ENCODE assay signal across 1 cellular context in the genomic region with DNA sequence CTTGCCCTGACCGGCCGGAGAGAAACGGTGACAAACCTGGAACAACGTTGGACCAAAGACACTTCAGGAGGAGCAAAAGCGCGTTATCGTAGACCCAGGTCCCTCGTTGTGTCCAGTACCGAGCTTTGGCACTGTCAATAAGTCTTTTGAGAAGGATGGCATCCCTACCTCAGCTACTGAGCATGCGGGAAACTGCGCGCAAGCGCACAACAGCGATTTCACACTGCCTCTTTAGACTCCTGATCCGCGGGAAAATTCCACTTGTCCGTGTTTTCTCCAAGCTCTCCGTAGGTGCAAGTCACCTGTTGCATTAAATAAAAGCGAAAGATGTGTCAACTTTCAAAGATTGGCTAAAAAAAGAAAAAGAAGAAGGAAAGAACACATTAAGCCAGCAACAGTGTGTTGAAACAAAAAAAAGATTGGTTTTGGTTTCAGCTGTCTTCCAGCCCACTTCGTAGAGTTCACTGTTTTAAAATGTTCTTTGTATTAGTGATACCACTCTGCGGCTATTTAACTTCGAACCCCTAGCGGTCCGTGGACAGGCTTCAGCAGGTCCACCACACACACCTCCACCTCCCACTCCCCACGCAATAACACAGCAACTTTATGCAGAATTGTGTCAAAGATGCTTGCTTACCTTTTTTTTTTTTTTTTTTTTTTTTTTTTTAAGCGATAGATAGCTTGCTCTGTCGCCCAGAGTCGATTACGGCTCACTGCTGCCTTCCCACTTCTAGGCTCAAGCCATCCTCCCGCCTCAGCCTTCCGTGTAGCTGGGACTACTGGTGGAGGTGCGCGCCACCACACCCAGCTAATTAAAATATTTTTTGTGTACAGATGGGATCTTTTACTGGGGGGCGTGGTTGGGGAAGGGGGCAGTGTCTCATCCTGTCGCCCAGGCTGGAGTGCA.
TF ChIP-seq lines count a peak whose summit lies in the region.

A gene with protein sequence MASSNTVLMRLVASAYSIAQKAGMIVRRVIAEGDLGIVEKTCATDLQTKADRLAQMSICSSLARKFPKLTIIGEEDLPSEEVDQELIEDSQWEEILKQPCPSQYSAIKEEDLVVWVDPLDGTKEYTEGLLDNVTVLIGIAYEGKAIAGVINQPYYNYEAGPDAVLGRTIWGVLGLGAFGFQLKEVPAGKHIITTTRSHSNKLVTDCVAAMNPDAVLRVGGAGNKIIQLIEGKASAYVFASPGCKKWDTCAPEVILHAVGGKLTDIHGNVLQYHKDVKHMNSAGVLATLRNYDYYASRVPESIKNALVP (minus strand): TSS at position 139 of the 907 bp plus-strand sequence. CDS start 9,942 bp downstream, outside the sequence.

TF ChIP-seq in HepG2, 621 proteins besides CTCF, POLR2A, EP300 and RAD21 (continued from another document and continues in another):
- no peak; the same call in 1 of the 2 replicates for TF ChIP-seq FLYWCH1 (CRISPR knock-in tag; IDR thresholded peaks at IDR 0.05)
- TF ChIP-seq REXO4 (CRISPR knock-in tag; IDR thresholded peaks at IDR 0.05; ENCODE audit: borderline replicate concordance), result no peak
- TF ChIP-seq, protein P1, sequence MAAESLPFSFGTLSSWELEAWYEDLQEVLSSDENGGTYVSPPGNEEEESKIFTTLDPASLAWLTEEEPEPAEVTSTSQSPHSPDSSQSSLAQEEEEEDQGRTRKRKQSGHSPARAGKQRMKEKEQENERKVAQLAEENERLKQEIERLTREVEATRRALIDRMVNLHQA (CRISPR knock-in tag; IDR thresholded peaks at IDR 0.05), result no peak
- no peak for TF ChIP-seq ZNF530 (CRISPR knock-in tag; IDR thresholded peaks at IDR 0.05; ENCODE audit: low read depth)
- TF ChIP-seq, protein P2, sequence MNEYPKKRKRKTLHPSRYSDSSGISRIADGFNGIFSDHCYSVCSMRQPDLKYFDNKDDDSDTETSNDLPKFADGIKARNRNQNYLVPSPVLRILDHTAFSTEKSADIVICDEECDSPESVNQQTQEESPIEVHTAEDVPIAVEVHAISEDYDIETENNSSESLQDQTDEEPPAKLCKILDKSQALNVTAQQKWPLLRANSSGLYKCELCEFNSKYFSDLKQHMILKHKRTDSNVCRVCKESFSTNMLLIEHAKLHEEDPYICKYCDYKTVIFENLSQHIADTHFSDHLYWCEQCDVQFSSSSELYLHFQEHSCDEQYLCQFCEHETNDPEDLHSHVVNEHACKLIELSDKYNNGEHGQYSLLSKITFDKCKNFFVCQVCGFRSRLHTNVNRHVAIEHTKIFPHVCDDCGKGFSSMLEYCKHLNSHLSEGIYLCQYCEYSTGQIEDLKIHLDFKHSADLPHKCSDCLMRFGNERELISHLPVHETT (CRISPR knock-in tag; conservative IDR thresholded peaks at IDR 0.05), result no peak
- TF ChIP-seq, protein P3, sequence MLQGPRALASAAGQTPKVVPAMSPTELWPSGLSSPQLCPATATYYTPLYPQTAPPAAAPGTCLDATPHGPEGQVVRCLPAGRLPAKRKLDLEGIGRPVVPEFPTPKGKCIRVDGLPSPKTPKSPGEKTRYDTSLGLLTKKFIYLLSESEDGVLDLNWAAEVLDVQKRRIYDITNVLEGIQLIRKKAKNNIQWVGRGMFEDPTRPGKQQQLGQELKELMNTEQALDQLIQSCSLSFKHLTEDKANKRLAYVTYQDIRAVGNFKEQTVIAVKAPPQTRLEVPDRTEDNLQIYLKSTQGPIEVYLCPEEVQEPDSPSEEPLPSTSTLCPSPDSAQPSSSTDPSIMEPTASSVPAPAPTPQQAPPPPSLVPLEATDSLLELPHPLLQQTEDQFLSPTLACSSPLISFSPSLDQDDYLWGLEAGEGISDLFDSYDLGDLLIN (CRISPR knock-in tag; IDR thresholded peaks at IDR 0.05; ENCODE audit: borderline replicate concordance), result no peak
- 0 out of 2 replicates have a peak, but pooled peaks have one; percentile 30 for TF ChIP-seq TARDBP (CRISPR knock-in tag; IDR thresholded peaks at IDR 0.05)
- TF ChIP-seq HNRNPL (IDR thresholded peaks at IDR 0.05; ENCODE audit: low read depth, low read length), result no peak
- 0 out of 2 replicates have a peak, but pooled peaks have one; percentile 18 for TF ChIP-seq ZSCAN29 (CRISPR knock-in tag; conservative IDR thresholded peaks at IDR 0.05)
- TF ChIP-seq TOE1 (CRISPR knock-in tag; IDR thresholded peaks at IDR 0.05), result no peak
- TF ChIP-seq, protein P4, sequence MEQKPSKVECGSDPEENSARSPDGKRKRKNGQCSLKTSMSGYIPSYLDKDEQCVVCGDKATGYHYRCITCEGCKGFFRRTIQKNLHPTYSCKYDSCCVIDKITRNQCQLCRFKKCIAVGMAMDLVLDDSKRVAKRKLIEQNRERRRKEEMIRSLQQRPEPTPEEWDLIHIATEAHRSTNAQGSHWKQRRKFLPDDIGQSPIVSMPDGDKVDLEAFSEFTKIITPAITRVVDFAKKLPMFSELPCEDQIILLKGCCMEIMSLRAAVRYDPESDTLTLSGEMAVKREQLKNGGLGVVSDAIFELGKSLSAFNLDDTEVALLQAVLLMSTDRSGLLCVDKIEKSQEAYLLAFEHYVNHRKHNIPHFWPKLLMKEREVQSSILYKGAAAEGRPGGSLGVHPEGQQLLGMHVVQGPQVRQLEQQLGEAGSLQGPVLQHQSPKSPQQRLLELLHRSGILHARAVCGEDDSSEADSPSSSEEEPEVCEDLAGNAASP (CRISPR knock-in tag; IDR thresholded peaks at IDR 0.05; ENCODE audit: borderline replicate concordance), result no peak; the same call in 1 of the 2 replicates
- TF ChIP-seq HOXD1 (CRISPR knock-in tag; IDR thresholded peaks at IDR 0.05), result no peak
- TF ChIP-seq TMF1 (CRISPR knock-in tag; IDR thresholded peaks at IDR 0.05; ENCODE audit: low read depth), result no peak
- no peak for TF ChIP-seq EZH2 (conservative IDR thresholded peaks at IDR 0.05; ENCODE audit: low read depth, low read length)
- TF ChIP-seq HNRNPH1 (optimal IDR thresholded peaks at IDR 0.05; ENCODE audit: low read depth, low read length), result no peak
- no peak for TF ChIP-seq SAFB2 (CRISPR knock-in tag; IDR thresholded peaks at IDR 0.05; ENCODE audit: borderline replicate concordance, low read depth)
- TF ChIP-seq ARNTL (CRISPR knock-in tag; IDR thresholded peaks at IDR 0.05), result peak; percentile 60; the same call in 1 of the 2 replicates
- peak; percentile 57 for TF ChIP-seq YY1 (IDR thresholded peaks at IDR 0.05; ENCODE audit: insufficient read depth, insufficient replicate concordance, low read depth, low read length)
- no peak; the same call in 1 of the 2 replicates for TF ChIP-seq ZNF367 (CRISPR knock-in tag; IDR thresholded peaks at IDR 0.05; ENCODE audit: borderline replicate concordance)
- no peak for TF ChIP-seq ZNF713 (CRISPR knock-in tag; IDR thresholded peaks at IDR 0.05)
- TF ChIP-seq NKX3-1 (CRISPR knock-in tag; IDR thresholded peaks at IDR 0.05), result peak; percentile 67; the same call in 1 of the 2 replicates
- no peak for TF ChIP-seq ZNF7 (CRISPR knock-in tag; IDR thresholded peaks at IDR 0.05)
- TF ChIP-seq, protein P5, sequence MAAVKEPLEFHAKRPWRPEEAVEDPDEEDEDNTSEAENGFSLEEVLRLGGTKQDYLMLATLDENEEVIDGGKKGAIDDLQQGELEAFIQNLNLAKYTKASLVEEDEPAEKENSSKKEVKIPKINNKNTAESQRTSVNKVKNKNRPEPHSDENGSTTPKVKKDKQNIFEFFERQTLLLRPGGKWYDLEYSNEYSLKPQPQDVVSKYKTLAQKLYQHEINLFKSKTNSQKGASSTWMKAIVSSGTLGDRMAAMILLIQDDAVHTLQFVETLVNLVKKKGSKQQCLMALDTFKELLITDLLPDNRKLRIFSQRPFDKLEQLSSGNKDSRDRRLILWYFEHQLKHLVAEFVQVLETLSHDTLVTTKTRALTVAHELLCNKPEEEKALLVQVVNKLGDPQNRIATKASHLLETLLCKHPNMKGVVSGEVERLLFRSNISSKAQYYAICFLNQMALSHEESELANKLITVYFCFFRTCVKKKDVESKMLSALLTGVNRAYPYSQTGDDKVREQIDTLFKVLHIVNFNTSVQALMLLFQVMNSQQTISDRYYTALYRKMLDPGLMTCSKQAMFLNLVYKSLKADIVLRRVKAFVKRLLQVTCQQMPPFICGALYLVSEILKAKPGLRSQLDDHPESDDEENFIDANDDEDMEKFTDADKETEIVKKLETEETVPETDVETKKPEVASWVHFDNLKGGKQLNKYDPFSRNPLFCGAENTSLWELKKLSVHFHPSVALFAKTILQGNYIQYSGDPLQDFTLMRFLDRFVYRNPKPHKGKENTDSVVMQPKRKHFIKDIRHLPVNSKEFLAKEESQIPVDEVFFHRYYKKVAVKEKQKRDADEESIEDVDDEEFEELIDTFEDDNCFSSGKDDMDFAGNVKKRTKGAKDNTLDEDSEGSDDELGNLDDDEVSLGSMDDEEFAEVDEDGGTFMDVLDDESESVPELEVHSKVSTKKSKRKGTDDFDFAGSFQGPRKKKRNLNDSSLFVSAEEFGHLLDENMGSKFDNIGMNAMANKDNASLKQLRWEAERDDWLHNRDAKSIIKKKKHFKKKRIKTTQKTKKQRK (IDR thresholded peaks at IDR 0.05; ENCODE audit: low read length), result no peak
- TF ChIP-seq, protein P6, sequence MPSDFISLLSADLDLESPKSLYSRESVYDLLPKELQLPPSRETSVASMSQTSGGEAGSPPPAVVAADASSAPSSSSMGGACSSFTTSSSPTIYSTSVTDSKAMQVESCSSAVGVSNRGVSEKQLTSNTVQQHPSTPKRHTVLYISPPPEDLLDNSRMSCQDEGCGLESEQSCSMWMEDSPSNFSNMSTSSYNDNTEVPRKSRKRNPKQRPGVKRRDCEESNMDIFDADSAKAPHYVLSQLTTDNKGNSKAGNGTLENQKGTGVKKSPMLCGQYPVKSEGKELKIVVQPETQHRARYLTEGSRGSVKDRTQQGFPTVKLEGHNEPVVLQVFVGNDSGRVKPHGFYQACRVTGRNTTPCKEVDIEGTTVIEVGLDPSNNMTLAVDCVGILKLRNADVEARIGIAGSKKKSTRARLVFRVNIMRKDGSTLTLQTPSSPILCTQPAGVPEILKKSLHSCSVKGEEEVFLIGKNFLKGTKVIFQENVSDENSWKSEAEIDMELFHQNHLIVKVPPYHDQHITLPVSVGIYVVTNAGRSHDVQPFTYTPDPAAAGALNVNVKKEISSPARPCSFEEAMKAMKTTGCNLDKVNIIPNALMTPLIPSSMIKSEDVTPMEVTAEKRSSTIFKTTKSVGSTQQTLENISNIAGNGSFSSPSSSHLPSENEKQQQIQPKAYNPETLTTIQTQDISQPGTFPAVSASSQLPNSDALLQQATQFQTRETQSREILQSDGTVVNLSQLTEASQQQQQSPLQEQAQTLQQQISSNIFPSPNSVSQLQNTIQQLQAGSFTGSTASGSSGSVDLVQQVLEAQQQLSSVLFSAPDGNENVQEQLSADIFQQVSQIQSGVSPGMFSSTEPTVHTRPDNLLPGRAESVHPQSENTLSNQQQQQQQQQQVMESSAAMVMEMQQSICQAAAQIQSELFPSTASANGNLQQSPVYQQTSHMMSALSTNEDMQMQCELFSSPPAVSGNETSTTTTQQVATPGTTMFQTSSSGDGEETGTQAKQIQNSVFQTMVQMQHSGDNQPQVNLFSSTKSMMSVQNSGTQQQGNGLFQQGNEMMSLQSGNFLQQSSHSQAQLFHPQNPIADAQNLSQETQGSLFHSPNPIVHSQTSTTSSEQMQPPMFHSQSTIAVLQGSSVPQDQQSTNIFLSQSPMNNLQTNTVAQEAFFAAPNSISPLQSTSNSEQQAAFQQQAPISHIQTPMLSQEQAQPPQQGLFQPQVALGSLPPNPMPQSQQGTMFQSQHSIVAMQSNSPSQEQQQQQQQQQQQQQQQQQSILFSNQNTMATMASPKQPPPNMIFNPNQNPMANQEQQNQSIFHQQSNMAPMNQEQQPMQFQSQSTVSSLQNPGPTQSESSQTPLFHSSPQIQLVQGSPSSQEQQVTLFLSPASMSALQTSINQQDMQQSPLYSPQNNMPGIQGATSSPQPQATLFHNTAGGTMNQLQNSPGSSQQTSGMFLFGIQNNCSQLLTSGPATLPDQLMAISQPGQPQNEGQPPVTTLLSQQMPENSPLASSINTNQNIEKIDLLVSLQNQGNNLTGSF (CRISPR knock-in tag; IDR thresholded peaks at IDR 0.05), result no peak
- peak; percentile 68; the same call in 1 of the 3 replicates for TF ChIP-seq MXI1 (IDR thresholded peaks at IDR 0.05; ENCODE audit: borderline replicate concordance, low read depth, low read length)
- 0 out of 2 replicates have a peak, but pooled peaks have one; percentile 49 for TF ChIP-seq ZNF709 (CRISPR knock-in tag; IDR thresholded peaks at IDR 0.05)
- TF ChIP-seq MTA1 (CRISPR knock-in tag; IDR thresholded peaks at IDR 0.05; ENCODE audit: borderline replicate concordance), result no peak
- 0 out of 2 replicates have a peak, but pooled peaks have one; percentile 26 for TF ChIP-seq KLF12 (CRISPR knock-in tag; IDR thresholded peaks at IDR 0.05; ENCODE audit: borderline replicate concordance)
- no peak for TF ChIP-seq HMGA1 (CRISPR knock-in tag; conservative IDR thresholded peaks at IDR 0.05)
- TF ChIP-seq PAWR (CRISPR knock-in tag; IDR thresholded peaks at IDR 0.05; ENCODE audit: borderline replicate concordance), result no peak
- TF ChIP-seq ARHGAP35 (CRISPR knock-in tag; IDR thresholded peaks at IDR 0.05; ENCODE audit: borderline replicate concordance), result no peak
- TF ChIP-seq, protein P7, sequence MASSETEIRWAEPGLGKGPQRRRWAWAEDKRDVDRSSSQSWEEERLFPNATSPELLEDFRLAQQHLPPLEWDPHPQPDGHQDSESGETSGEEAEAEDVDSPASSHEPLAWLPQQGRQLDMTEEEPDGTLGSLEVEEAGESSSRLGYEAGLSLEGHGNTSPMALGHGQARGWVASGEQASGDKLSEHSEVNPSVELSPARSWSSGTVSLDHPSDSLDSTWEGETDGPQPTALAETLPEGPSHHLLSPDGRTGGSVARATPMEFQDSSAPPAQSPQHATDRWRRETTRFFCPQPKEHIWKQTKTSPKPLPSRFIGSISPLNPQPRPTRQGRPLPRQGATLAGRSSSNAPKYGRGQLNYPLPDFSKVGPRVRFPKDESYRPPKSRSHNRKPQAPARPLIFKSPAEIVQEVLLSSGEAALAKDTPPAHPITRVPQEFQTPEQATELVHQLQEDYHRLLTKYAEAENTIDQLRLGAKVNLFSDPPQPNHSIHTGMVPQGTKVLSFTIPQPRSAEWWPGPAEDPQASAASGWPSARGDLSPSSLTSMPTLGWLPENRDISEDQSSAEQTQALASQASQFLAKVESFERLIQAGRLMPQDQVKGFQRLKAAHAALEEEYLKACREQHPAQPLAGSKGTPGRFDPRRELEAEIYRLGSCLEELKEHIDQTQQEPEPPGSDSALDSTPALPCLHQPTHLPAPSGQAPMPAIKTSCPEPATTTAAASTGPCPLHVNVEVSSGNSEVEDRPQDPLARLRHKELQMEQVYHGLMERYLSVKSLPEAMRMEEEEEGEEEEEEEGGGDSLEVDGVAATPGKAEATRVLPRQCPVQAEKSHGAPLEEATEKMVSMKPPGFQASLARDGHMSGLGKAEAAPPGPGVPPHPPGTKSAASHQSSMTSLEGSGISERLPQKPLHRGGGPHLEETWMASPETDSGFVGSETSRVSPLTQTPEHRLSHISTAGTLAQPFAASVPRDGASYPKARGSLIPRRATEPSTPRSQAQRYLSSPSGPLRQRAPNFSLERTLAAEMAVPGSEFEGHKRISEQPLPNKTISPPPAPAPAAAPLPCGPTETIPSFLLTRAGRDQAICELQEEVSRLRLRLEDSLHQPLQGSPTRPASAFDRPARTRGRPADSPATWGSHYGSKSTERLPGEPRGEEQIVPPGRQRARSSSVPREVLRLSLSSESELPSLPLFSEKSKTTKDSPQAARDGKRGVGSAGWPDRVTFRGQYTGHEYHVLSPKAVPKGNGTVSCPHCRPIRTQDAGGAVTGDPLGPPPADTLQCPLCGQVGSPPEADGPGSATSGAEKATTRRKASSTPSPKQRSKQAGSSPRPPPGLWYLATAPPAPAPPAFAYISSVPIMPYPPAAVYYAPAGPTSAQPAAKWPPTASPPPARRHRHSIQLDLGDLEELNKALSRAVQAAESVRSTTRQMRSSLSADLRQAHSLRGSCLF (CRISPR knock-in tag; IDR thresholded peaks at IDR 0.05; ENCODE audit: borderline replicate concordance), result no peak
- peak; percentile 78; the same call in 1 of the 2 replicates for TF ChIP-seq ZSCAN31 (CRISPR knock-in tag; IDR thresholded peaks at IDR 0.05; ENCODE audit: low read depth)
- no peak for TF ChIP-seq ZNF546 (CRISPR knock-in tag; conservative IDR thresholded peaks at IDR 0.05)
- TF ChIP-seq ZNF232 (CRISPR knock-in tag; IDR thresholded peaks at IDR 0.05; ENCODE audit: borderline replicate concordance), result peak; percentile 51; the same call in 1 of the 2 replicates
- TF ChIP-seq XRCC5 (optimal IDR thresholded peaks at IDR 0.05; ENCODE audit: low read length), result peak; percentile 76
